ENCODE assay signal across 8 cellular contexts in genomic region chr20:1119524-1119923, GRCh38. TPM values are rescaled to one million over a fixed set of nuclear protein-coding genes. Genes with fewer than 3 reads are reported as not detected.
DNase-seq lines count a peak whose midpoint lies in the region; ATAC-seq and TF ChIP-seq lines count a peak whose summit lies in the region.

No MANE protein-coding gene starts in this region.

- no peak for ATAC-seq in natural killer cell treated with Interleukin-12 subunit alpha and Interleukin-12 subunit beta and Interleukin-15 and Interleukin-18, amount 100 ng/mL, for 72 hours
- ATAC-seq in HG03025 (IDR thresholded peaks at IDR 0.05; ENCODE audit: low FRiP score, unreplicated experiment) = no peak

- H3K27ac ChIP-seq in duodenal mucosa (ENCODE audit: low read depth, low read length) = no peak overlapping the region

- H3K9me3 Mint-ChIP-seq in natural killer cell treated with Interleukin-12 subunit alpha and Interleukin-12 subunit beta and Interleukin-15 and Interleukin-18, amount 100 ng/mL, for 72 hours = peaks cover 3% of the 10 kb centered on the region

- no peaks in the 10 kb centered on the region for H3K9me3 ChIP-seq in duodenal mucosa (ENCODE audit: control insufficient read depth in 1 of 2, low read length in 2 of 2)

- no peak for TF ChIP-seq CTCF in AG09309 (IDR thresholded peaks at IDR 0.05; ENCODE audit: control insufficient read depth, insufficient read depth, low read depth, low read length, missing control alignments)
- TF ChIP-seq CTCF in LNCaP clone FGC (IDR thresholded peaks at IDR 0.05; ENCODE audit: control insufficient read depth, extremely low read depth, insufficient read depth) = no peak

- H3K9ac ChIP-seq in duodenal mucosa (ENCODE audit: low read depth in 1 of 2, low read length in 2 of 2) = peak overlapping the region; percentile 89 to 95

- DNase-seq in AG09309 (ENCODE audit: low read depth) (no peak), LNCaP clone FGC (ENCODE audit: low read depth) (no peak), kidney tubule cell (ENCODE audit: low spot score) (no peak), DMS53 (lab: John Stamatoyannopoulos, UW) (no peak), NCI-H1436 treated with DMSO at 0.1 percent for 48 hours (lab: John Stamatoyannopoulos, UW) (no peak)
- DNase-seq in natural killer cell treated with Interleukin-12 subunit alpha and Interleukin-12 subunit beta and Interleukin-15 and Interleukin-18, amount 100 ng/mL, for 72 hours (ENCODE audit: low spot score) = no peak

- H3K4me1 Mint-ChIP-seq in natural killer cell treated with Interleukin-12 subunit alpha and Interleukin-12 subunit beta and Interleukin-15 and Interleukin-18, amount 100 ng/mL, for 72 hours (ENCODE audit: low read depth in 2 of 2) = peaks cover 45 to 68% of the 10 kb centered on the region in 2 donors

- peaks cover 52 to 53% of the 10 kb centered on the region in 2 donors for H3K4me1 ChIP-seq in duodenal mucosa (ENCODE audit: control insufficient read depth in 1 of 2, insufficient read depth in 2 of 2, low read length in 2 of 2)

- peaks cover 19% of the 10 kb centered on the region for H3K36me3 Mint-ChIP-seq in natural killer cell treated with Interleukin-12 subunit alpha and Interleukin-12 subunit beta and Interleukin-15 and Interleukin-18, amount 100 ng/mL, for 72 hours

- H3K27me3 ChIP-seq in duodenal mucosa (ENCODE audit: control insufficient read depth in 1 of 2, insufficient read depth in 2 of 2, low read length in 2 of 2) = no peaks in the 10 kb centered on the region

- H3K36me3 ChIP-seq in duodenal mucosa (ENCODE audit: control insufficient read depth in 1 of 2, insufficient read depth in 2 of 2, low read length in 2 of 2) = peaks cover 1 to 14% of the 10 kb centered on the region in 2 donors

- H3K27me3 Mint-ChIP-seq in natural killer cell treated with Interleukin-12 subunit alpha and Interleukin-12 subunit beta and Interleukin-15 and Interleukin-18, amount 100 ng/mL, for 72 hours = no peaks in the 10 kb centered on the region

- H3K27ac Mint-ChIP-seq in natural killer cell treated with Interleukin-12 subunit alpha and Interleukin-12 subunit beta and Interleukin-15 and Interleukin-18, amount 100 ng/mL, for 72 hours = peak overlapping the region; percentile 62 to 87

- H3K4me3 ChIP-seq in AG09309 (ENCODE audit: control insufficient read depth, low read depth, low read length) (peak overlapping the region; percentile 99), LNCaP clone FGC (ENCODE audit: low read depth, low read length) (peak overlapping the region; percentile 75), duodenal mucosa (ENCODE audit: low read depth in 1 of 2, low read length in 2 of 2) (peak overlapping the region; percentile 97 to 98)

- H3K4me3 Mint-ChIP-seq in natural killer cell treated with Interleukin-12 subunit alpha and Interleukin-12 subunit beta and Interleukin-15 and Interleukin-18, amount 100 ng/mL, for 72 hours = peak overlapping the region; percentile 93

RNA-seq across cellular contexts. Expression of gene PSMF1, which starts 1.1 kb away (rescaled TPM):
- total RNA-seq in natural killer cell treated with Interleukin-12 subunit alpha and Interleukin-12 subunit beta and Interleukin-15 and Interleukin-18, amount 100 ng/mL, for 72 hours = 100 to 1,000 TPM; 145 to 161 TPM
